In genomic region chr10:5812283-5813090, GRCh38 we compare ENCODE assay signal across 1 cellular context.
TF ChIP-seq lines count a peak whose summit lies in the region.

No MANE protein-coding gene starts in this region.

TF ChIP-seq in HepG2, 621 proteins besides CTCF, POLR2A, EP300 and RAD21 (continued from another document and continues in another):
- peak; percentile 70; the same call in 1 of the 2 replicates for TF ChIP-seq ZBED4 (CRISPR knock-in tag; IDR thresholded peaks at IDR 0.05; ENCODE audit: borderline replicate concordance)
- peak; percentile 54 for TF ChIP-seq AGO1 (IDR thresholded peaks at IDR 0.05; ENCODE audit: low read depth, low read length, poor library complexity, severe bottlenecking)
- 0 out of 2 replicates have a peak, but pooled peaks have one; percentile 8 for TF ChIP-seq TFDP2 (CRISPR knock-in tag; IDR thresholded peaks at IDR 0.05)
- no peak for TF ChIP-seq ZNF33A (CRISPR knock-in tag; IDR thresholded peaks at IDR 0.05; ENCODE audit: borderline replicate concordance)
- peak; percentile 17; the same call in 1 of the 2 replicates for TF ChIP-seq ZNF367 (CRISPR knock-in tag; IDR thresholded peaks at IDR 0.05; ENCODE audit: borderline replicate concordance)
- 0 out of 2 replicates have a peak, but pooled peaks have one; percentile 2 for TF ChIP-seq ZSCAN25 (CRISPR knock-in tag; IDR thresholded peaks at IDR 0.05)
- no peak for TF ChIP-seq HNF1A (IDR thresholded peaks at IDR 0.05; ENCODE audit: low read depth)
- no peak for TF ChIP-seq HNF1A (CRISPR knock-in tag; IDR thresholded peaks at IDR 0.05; ENCODE audit: borderline replicate concordance)
- TF ChIP-seq RBFOX2 (IDR thresholded peaks at IDR 0.05; ENCODE audit: low read depth, low read length), result no peak
- no peak for TF ChIP-seq ARID2 (CRISPR knock-in tag; IDR thresholded peaks at IDR 0.05; ENCODE audit: borderline replicate concordance)
- peak; percentile 37 for TF ChIP-seq XRCC5 (optimal IDR thresholded peaks at IDR 0.05; ENCODE audit: low read length)
- TF ChIP-seq MAFK (conservative IDR thresholded peaks at IDR 0.05 in 1 of 2, IDR thresholded peaks at IDR 0.05 in 1 of 2; ENCODE audit: low read length in 2 of 2), result no peak
- peak; percentile 4; the same call in 1 of the 2 replicates for TF ChIP-seq FOXO1 (CRISPR knock-in tag; IDR thresholded peaks at IDR 0.05)
- peak; percentile 12 for TF ChIP-seq DR1 (CRISPR knock-in tag; IDR thresholded peaks at IDR 0.05)
- 0 out of 2 replicates have a peak, but pooled peaks have one; percentile 25 for TF ChIP-seq ZNF747 (CRISPR knock-in tag; IDR thresholded peaks at IDR 0.05; ENCODE audit: borderline replicate concordance)
- peak; percentile 87 for TF ChIP-seq UBTF (CRISPR knock-in tag; IDR thresholded peaks at IDR 0.05)
- TF ChIP-seq ZHX2 (IDR thresholded peaks at IDR 0.05; ENCODE audit: low read depth), result no peak
- peak; percentile 90; the same call in 1 of the 2 replicates for TF ChIP-seq ZHX2 (CRISPR knock-in tag; IDR thresholded peaks at IDR 0.05; ENCODE audit: borderline replicate concordance)
- TF ChIP-seq ZNF543 (CRISPR knock-in tag; IDR thresholded peaks at IDR 0.05), result peak; percentile 100
- TF ChIP-seq YY1 (IDR thresholded peaks at IDR 0.05; ENCODE audit: insufficient read depth, insufficient replicate concordance, low read depth, low read length), result no peak
- 0 out of 2 replicates have a peak, but pooled peaks have one; percentile 40 for TF ChIP-seq MXD1 (CRISPR knock-in tag; IDR thresholded peaks at IDR 0.05)
- 0 out of 2 replicates have a peak, but pooled peaks have one; percentile 2 for TF ChIP-seq ZNF275 (CRISPR knock-in tag; IDR thresholded peaks at IDR 0.05; ENCODE audit: borderline replicate concordance)
- TF ChIP-seq GFI1 (CRISPR knock-in tag; IDR thresholded peaks at IDR 0.05; ENCODE audit: borderline replicate concordance), result 0 out of 2 replicates have a peak, but pooled peaks have one; percentile 33
- TF ChIP-seq ZNF263 (CRISPR knock-in tag; IDR thresholded peaks at IDR 0.05), result 0 out of 2 replicates have a peak, but pooled peaks have one; percentile 21
- TF ChIP-seq ZNF709 (CRISPR knock-in tag; IDR thresholded peaks at IDR 0.05), result 0 out of 2 replicates have a peak, but pooled peaks have one; percentile 22
- no peak for TF ChIP-seq GPBP1L1 (CRISPR knock-in tag; IDR thresholded peaks at IDR 0.05)
- no peak for TF ChIP-seq ZUFSP (CRISPR knock-in tag; IDR thresholded peaks at IDR 0.05; ENCODE audit: borderline replicate concordance)
- 0 out of 2 replicates have a peak, but pooled peaks have one; percentile 51 for TF ChIP-seq SALL2 (CRISPR knock-in tag; IDR thresholded peaks at IDR 0.05)
- peak; percentile 66; the same call in 1 of the 2 replicates for TF ChIP-seq ZFX (CRISPR knock-in tag; IDR thresholded peaks at IDR 0.05; ENCODE audit: low read depth)
- TF ChIP-seq ZNF674 (CRISPR knock-in tag; IDR thresholded peaks at IDR 0.05; ENCODE audit: low read depth), result peak; percentile 10; the same call in 1 of the 2 replicates
